In genomic region chr4:93731448-93731847, GRCh38 we compare ENCODE assay signal across 16 cellular contexts.
DNase-seq lines count a peak whose midpoint lies in the region; ATAC-seq and TF ChIP-seq lines count a peak whose summit lies in the region.
"Had no signal": no experiment of that assay in that cellular context is flagged by ENCODE, and none has a peak within 500 bp of the region (broad histone marks: within the 10 kb centered on the region; RNA-seq: fewer than 3 reads in every experiment).

No MANE protein-coding gene starts in this region.

- no peak overlapping the region for H3K27ac Mint-ChIP-seq in GM23338
- H3K27ac Mint-ChIP-seq: HFFc6; immature natural killer cell; stimulated activated naive CD8-positive, alpha-beta T cell treated with anti-CD3 and anti-CD28 coated beads, Interleukin-15, Interleukin-2, amounts not matched to agents 100 ng/mL and 50 ng/mL, for 24 hours; T-helper 2 cell treated with Interferon-gamma antibody and Interleukin-4, amounts not matched to agents 5 μg/mL and 100 μg/mL, for 36 hours had no signal

- H2AFZ ChIP-seq in GM23338, result no peak overlapping the region
- H2AFZ ChIP-seq: neural progenitor cell had no signal

- no peaks in the 10 kb centered on the region for H3F3A ChIP-seq in GM23338 (replicated peaks; ENCODE audit: low read depth)

- 0 out of 2 replicates have a peak, but pooled peaks cover 3% of the 10 kb centered on the region for H4K20me1 ChIP-seq in GM23338 (replicated peaks; ENCODE audit: insufficient read depth)

- no peak for TF ChIP-seq CTCF in GM23338 (conservative IDR thresholded peaks at IDR 0.05; ENCODE audit: low read depth in 2 of 2)

- H3K36me3 ChIP-seq in GM23338 (ENCODE audit: insufficient read depth) (peaks cover 3% of the 10 kb centered on the region; the same call in 1 of the 2 replicates), SJCRH30 (no peaks in the 10 kb centered on the region)
- H3K36me3 ChIP-seq in effector memory CD4-positive, alpha-beta T cell (ENCODE audit: control insufficient read depth, insufficient read depth, low read length), result no peaks in the 10 kb centered on the region
- H3K36me3 ChIP-seq: neural progenitor cell had no signal

- DNase-seq in AG20443 (ENCODE audit: low spot score) (peak; percentile 14), GM23338 (ENCODE audit: low spot score) (peak; percentile 19), SJCRH30 (peak; percentile 53 to 78), iPS-NIHi7 (ENCODE audit: extremely low spot score) (peak; percentile 21), NOMO-1 treated with dmso at 0.1 percent for 144 hours (lab: John Stamatoyannopoulos, UW; ENCODE audit: unreplicated experiment) (no peak)
- DNase-seq in effector memory CD4-positive, alpha-beta T cell, result no peak
- DNase-seq: HFFc6; immature natural killer cell; NCI-H1092 treated with DMSO at 0.1 percent for 48 hours; stimulated activated CD4-positive, alpha-beta T cell treated with anti-CD3 and anti-CD28 coated beads, Interleukin-2, amount 100 ng/mL, for 24 hours had no signal

- H3K4me3 ChIP-seq in GM23338 (no peak overlapping the region), SJCRH30 (no peak overlapping the region)
- no peak overlapping the region for H3K4me3 ChIP-seq in effector memory CD4-positive, alpha-beta T cell (ENCODE audit: insufficient read depth, low read depth, low read length, poor library complexity, severe bottlenecking)
- H3K4me3 ChIP-seq: neural progenitor cell had no signal

- H3K27me3 ChIP-seq in GM23338 (ENCODE audit: insufficient read depth), result no peaks in the 10 kb centered on the region
- H3K27me3 ChIP-seq in SJCRH30, result no peaks in the 10 kb centered on the region
- no peaks in the 10 kb centered on the region for H3K27me3 ChIP-seq in effector memory CD4-positive, alpha-beta T cell (replicated peaks; ENCODE audit: control insufficient read depth, insufficient read depth, low read length, poor library complexity, severe bottlenecking)
- H3K27me3 ChIP-seq: neural progenitor cell had no signal

- no peaks in the 10 kb centered on the region for H3K79me2 ChIP-seq in GM23338 (replicated peaks; ENCODE audit: insufficient read depth)

- no peaks in the 10 kb centered on the region for H3K9me2 ChIP-seq in GM23338 (ENCODE audit: insufficient read depth)

- H3K4me1 Mint-ChIP-seq in GM23338, result peaks cover 41% of the 10 kb centered on the region
- H3K4me1 Mint-ChIP-seq: immature natural killer cell had no signal

- peaks cover 4% of the 10 kb centered on the region for H3K27me3 Mint-ChIP-seq in GM23338 (ENCODE audit: insufficient read depth, low read depth, poor library complexity)
- H3K27me3 Mint-ChIP-seq: stimulated activated naive CD8-positive, alpha-beta T cell treated with anti-CD3 and anti-CD28 coated beads, Interleukin-15, Interleukin-2, amounts not matched to agents 100 ng/mL and 50 ng/mL, for 24 hours had no signal

- ATAC-seq in GM23338, result peak; percentile 56; the same call in 2 of the 3 replicates
- no peak for ATAC-seq in GM19467 (IDR thresholded peaks at IDR 0.05; ENCODE audit: unreplicated experiment)
- ATAC-seq in GM19397 (IDR thresholded peaks at IDR 0.05; ENCODE audit: unreplicated experiment), result no peak

- H3K27ac ChIP-seq in GM23338 (ENCODE audit: low read depth), result no peak overlapping the region
- H3K27ac ChIP-seq in SJCRH30, result peak overlapping the region; percentile 11; the same call in 1 of the 2 replicates
- no peak overlapping the region for H3K27ac ChIP-seq in effector memory CD4-positive, alpha-beta T cell (ENCODE audit: insufficient read depth, low read length, poor library complexity, severe bottlenecking)
- H3K27ac ChIP-seq: HL-60, neural progenitor cell had no signal

- H3K4me2 ChIP-seq in GM23338, result peak overlapping the region; percentile 45; the same call in 1 of the 2 replicates
- H3K4me2 ChIP-seq: neural progenitor cell had no signal

- H3K4me3 Mint-ChIP-seq in GM23338, result no peak overlapping the region
- H3K4me3 Mint-ChIP-seq: HFFc6; immature natural killer cell; neural progenitor cell; stimulated activated naive CD8-positive, alpha-beta T cell treated with anti-CD3 and anti-CD28 coated beads, Interleukin-15, Interleukin-2, amounts not matched to agents 100 ng/mL and 50 ng/mL, for 24 hours; T-helper 2 cell treated with Interferon-gamma antibody and Interleukin-4, amounts not matched to agents 5 μg/mL and 100 μg/mL, for 36 hours had no signal

- peaks cover 48% of the 10 kb centered on the region for H3K4me1 ChIP-seq in GM23338 (ENCODE audit: insufficient read depth)
- peaks cover 15% of the 10 kb centered on the region for H3K4me1 ChIP-seq in SJCRH30
- H3K4me1 ChIP-seq in effector memory CD4-positive, alpha-beta T cell (ENCODE audit: control insufficient read depth, insufficient read depth, low read length, poor library complexity, severe bottlenecking), result no peaks in the 10 kb centered on the region
- H3K4me1 ChIP-seq: neural progenitor cell had no signal

- no peaks in the 10 kb centered on the region for H3K9me3 ChIP-seq in SJCRH30 (replicated peaks)
- H3K9me3 ChIP-seq in effector memory CD4-positive, alpha-beta T cell (ENCODE audit: control insufficient read depth, low read length), result no peaks in the 10 kb centered on the region

- no peaks in the 10 kb centered on the region for H3K9me3 Mint-ChIP-seq in GM23338
- H3K9me3 Mint-ChIP-seq: neural progenitor cell; T-helper 2 cell treated with Interferon-gamma antibody and Interleukin-4, amounts not matched to agents 5 μg/mL and 100 μg/mL, for 36 hours had no signal

- no peaks in the 10 kb centered on the region for H3K36me3 Mint-ChIP-seq in GM23338 (ENCODE audit: low read depth)
- H3K36me3 Mint-ChIP-seq: immature natural killer cell, neural progenitor cell had no signal

TF ChIP-seq in GM23338, 12 proteins besides CTCF, POLR2A, EP300 and RAD21 (continues in another document):
- no peak for TF ChIP-seq ETS1 (IDR thresholded peaks at IDR 0.05)
- no peak for TF ChIP-seq CREB1 (CRISPR knock-in tag; IDR thresholded peaks at IDR 0.05; ENCODE audit: low read depth)
- TF ChIP-seq JUNB (IDR thresholded peaks at IDR 0.05; ENCODE audit: unreplicated experiment), result no peak
- no peak for TF ChIP-seq ZNF114 (CRISPR knock-in tag; IDR thresholded peaks at IDR 0.05)
- no peak for TF ChIP-seq EZH2 (IDR thresholded peaks at IDR 0.05; ENCODE audit: low read depth, unreplicated experiment)
- no peak for TF ChIP-seq POLR2AphosphoS5 (IDR thresholded peaks at IDR 0.05; ENCODE audit: low read depth)
- TF ChIP-seq ZNF331 (CRISPR knock-in tag; IDR thresholded peaks at IDR 0.05; ENCODE audit: low read depth), result no peak

Comparison
In these comparisons a context has a peak if more than half of its experiments do, and no peak if none do; other contexts are left out.
1. DNase-seq: peak in AG20443 (single experiment), GM23338 (single experiment), SJCRH30 (2 of 2) and iPS-NIHi7 (single experiment); none in effector memory CD4-positive, alpha-beta T cell (0 of 3) and NOMO-1 treated with dmso at 0.1 percent for 144 hours (single experiment).